ENCODE assay signal across 1 cellular context in the genomic region with DNA sequence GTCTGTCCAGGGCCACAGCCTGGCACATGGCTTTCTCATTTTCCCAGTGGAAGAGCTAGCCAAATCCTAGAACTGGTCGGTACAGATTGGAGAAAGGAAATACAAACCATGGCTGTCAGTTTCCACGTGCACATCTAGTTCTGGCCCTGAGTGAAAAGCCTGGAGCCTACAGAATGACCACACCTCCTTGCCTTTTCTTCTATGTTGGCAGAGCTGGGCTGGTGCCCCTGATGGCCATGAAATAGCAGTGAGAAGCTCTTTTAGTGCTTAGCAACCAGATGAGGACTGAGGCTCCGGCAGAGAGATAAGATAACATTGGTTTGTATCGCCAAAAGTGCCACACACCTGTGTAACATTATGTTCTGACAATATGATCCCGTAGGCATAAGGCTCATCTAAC.
TF ChIP-seq lines count a peak whose summit lies in the region.

No MANE protein-coding gene starts in this region.

TF ChIP-seq in H1, 55 proteins besides CTCF, POLR2A, EP300 and RAD21 (continued from another document):
- no peak for TF ChIP-seq NANOG (IDR thresholded peaks at IDR 0.05; ENCODE audit: insufficient read depth, low read depth, low read length, poor library complexity, severe bottlenecking)
